In the genomic region with DNA sequence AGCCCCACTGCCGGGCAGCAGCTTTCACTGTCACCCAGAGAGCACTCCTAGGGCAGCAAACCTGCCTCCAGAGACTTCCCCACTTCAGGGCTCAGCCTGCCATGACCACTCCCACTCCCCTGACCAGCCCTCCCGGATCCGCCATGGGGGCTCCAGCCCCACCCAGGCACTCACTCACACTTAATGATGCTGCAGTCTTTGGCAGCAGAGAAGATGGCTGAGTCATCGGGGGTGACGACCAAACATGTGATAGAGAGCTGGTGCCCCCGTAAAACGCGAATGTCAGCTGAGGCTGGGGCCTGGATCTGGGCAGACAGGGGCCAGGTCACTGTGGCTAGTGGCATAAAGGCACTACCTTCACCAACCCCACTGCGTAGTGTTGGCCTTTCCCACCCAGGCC, we compare ENCODE assay signal across 2 cellular contexts.
TF ChIP-seq lines count a peak whose summit lies in the region.

No MANE protein-coding gene starts in this region.

TF ChIP-seq in HEK293, 187 proteins besides CTCF, POLR2A, EP300 and RAD21:
- TF ChIP-seq ZNF629 (tag by site-specific recombination; IDR thresholded peaks at IDR 0.05): peak; percentile 28; the same call in 1 of the 2 replicates
- TF ChIP-seq ZNF354C (tag by site-specific recombination; IDR thresholded peaks at IDR 0.05; ENCODE audit: borderline replicate concordance, low read depth): no peak
- 0 out of 2 replicates have a peak, but pooled peaks have one; percentile 17 for TF ChIP-seq KLF1 (tag by site-specific recombination; IDR thresholded peaks at IDR 0.05)

TF ChIP-seq in K562, 482 proteins besides CTCF, POLR2A, EP300 and RAD21:
- TF ChIP-seq, protein P1, sequence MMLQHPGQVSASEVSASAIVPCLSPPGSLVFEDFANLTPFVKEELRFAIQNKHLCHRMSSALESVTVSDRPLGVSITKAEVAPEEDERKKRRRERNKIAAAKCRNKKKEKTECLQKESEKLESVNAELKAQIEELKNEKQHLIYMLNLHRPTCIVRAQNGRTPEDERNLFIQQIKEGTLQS (IDR thresholded peaks at IDR 0.05): peak; percentile 33; the same call in 1 of the 2 replicates
- TF ChIP-seq, protein P1 (CRISPR knock-in tag; conservative IDR thresholded peaks at IDR 0.05): no peak
- TF ChIP-seq, protein P2, sequence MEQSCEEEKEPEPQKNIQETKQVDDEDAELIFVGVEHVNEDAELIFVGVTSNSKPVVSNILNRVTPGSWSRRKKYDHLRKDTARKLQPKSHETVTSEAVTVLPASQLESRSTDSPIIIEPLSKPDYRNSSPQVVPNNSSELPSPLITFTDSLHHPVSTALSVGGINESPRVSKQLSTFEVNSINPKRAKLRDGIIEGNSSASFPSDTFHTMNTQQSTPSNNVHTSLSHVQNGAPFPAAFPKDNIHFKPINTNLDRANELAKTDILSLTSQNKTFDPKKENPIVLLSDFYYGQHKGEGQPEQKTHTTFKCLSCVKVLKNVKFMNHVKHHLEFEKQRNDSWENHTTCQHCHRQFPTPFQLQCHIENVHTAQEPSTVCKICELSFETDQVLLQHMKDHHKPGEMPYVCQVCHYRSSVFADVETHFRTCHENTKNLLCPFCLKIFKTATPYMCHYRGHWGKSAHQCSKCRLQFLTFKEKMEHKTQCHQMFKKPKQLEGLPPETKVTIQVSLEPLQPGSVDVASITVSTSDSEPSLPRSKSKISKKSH (CRISPR knock-in tag; IDR thresholded peaks at IDR 0.05): no peak
TF ChIP-seq in K562: peak in this region for 1.
